ENCODE assay signal across 1 cellular context in the genomic region with DNA sequence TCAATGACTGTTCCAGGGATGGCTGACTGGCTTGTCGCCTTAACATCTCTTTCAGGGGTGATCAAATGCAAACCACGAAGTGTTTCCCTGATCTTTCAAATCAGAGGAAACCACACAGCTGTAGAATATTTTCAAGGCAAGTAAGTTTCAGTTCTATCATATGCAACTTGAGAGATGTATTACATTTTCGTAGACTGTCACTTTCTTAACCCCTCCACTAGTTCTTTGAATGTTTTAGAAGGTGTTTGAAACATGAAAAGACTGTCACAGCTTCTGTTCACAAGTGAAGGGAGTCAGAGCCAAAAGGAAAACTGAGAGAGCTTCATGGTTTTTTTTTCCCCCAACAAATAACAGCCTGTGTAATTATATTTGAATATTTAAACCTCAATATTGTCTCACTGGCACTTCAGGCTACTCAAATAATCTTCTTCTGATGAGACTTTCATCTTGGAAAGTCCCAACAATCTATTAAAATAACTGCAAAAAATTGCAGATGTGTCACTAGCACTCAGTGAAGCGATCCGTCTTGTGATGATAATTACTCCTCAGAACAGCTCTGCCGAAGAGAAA.
TF ChIP-seq lines count a peak whose summit lies in the region.

No MANE protein-coding gene starts in this region.

TF ChIP-seq in GM12878, 131 proteins besides CTCF, POLR2A, EP300 and RAD21 (continued from another document):
- TF ChIP-seq RFX5 (IDR thresholded peaks at IDR 0.05; ENCODE audit: low read depth, low read length) (no peak), IKZF2 (IDR thresholded peaks at IDR 0.05) (peak; percentile 70 to 76; a peak in 3 of 4 replicates), PKNOX1 (IDR thresholded peaks at IDR 0.05) (peak; percentile 61), SP1 (IDR thresholded peaks at IDR 0.05; ENCODE audit: low read depth, low read length) (no peak), GABPA (IDR thresholded peaks at IDR 0.05; ENCODE audit: low read depth) (no peak), SMAD1 (IDR thresholded peaks at IDR 0.05; ENCODE audit: low read depth, partially characterized antibody) (no peak), NBN (IDR thresholded peaks at IDR 0.05) (peak; percentile 59; the same call in 1 of the 2 replicates), HDAC6 (IDR thresholded peaks at IDR 0.05; ENCODE audit: unreplicated experiment) (no peak), PAX8 (IDR thresholded peaks at IDR 0.05) (0 out of 2 replicates have a peak, but pooled peaks have one; percentile 44), ATF2 (IDR thresholded peaks at IDR 0.05; ENCODE audit: low read length) (0 out of 2 replicates have a peak, but pooled peaks have one; percentile 48), ZNF384 (IDR thresholded peaks at IDR 0.05; ENCODE audit: borderline replicate concordance, low read depth, low read length) (peak; percentile 51; the same call in 1 of the 2 replicates), CEBPB (IDR thresholded peaks at IDR 0.05; ENCODE audit: borderline replicate concordance in 1 of 2, low read depth in 2 of 2, low read length in 2 of 2) (no peak), RUNX3 (IDR thresholded peaks at IDR 0.05; ENCODE audit: low read length) (peak; percentile 84), IKZF1 (conservative IDR thresholded peaks at IDR 0.05) (peak; percentile 61; the same call in 1 of the 2 replicates), ASH2L (IDR thresholded peaks at IDR 0.05; ENCODE audit: borderline replicate concordance, low read depth) (no peak), SIX5 (IDR thresholded peaks at IDR 0.05; ENCODE audit: low read depth, low read length, severe bottlenecking) (no peak), PBX3 (IDR thresholded peaks at IDR 0.05; ENCODE audit: insufficient replicate concordance, low read depth, low read length) (peak; percentile 9), ATF7 (IDR thresholded peaks at IDR 0.05; ENCODE audit: low read depth) (peak; percentile 57), E2F4 (IDR thresholded peaks at IDR 0.05; ENCODE audit: low read depth, low read length) (no peak), BRCA1 (IDR thresholded peaks at IDR 0.05; ENCODE audit: low read depth, low read length) (no peak), IRF3 (IDR thresholded peaks at IDR 0.05) (no peak), NFIC (IDR thresholded peaks at IDR 0.05; ENCODE audit: low read depth, low read length) (peak; percentile 57; the same call in 1 of the 2 replicates), MYB (IDR thresholded peaks at IDR 0.05; ENCODE audit: borderline replicate concordance, low read depth, low read length) (no peak), EED (IDR thresholded peaks at IDR 0.05; ENCODE audit: low read depth) (0 out of 2 replicates have a peak, but pooled peaks have one; percentile 32), ZBTB11 (CRISPR knock-in tag; IDR thresholded peaks at IDR 0.05) (no peak), DPF2 (IDR thresholded peaks at IDR 0.05) (peak; percentile 43; the same call in 1 of the 2 replicates), IRF4 (IDR thresholded peaks at IDR 0.05; ENCODE audit: low read depth, low read length) (no peak), RELA (IDR thresholded peaks at IDR 0.05; ENCODE audit: borderline replicate concordance, partially characterized antibody) (peak; percentile 43), SRF (IDR thresholded peaks at IDR 0.05; ENCODE audit: low read depth in 2 of 2, low read length in 2 of 2) (no peak), FOXM1 (IDR thresholded peaks at IDR 0.05; ENCODE audit: low read depth, low read length) (0 out of 2 replicates have a peak, but pooled peaks have one; percentile 46), MTA2 (IDR thresholded peaks at IDR 0.05; ENCODE audit: low read depth) (peak; percentile 85), ZBED1 (IDR thresholded peaks at IDR 0.05; ENCODE audit: borderline replicate concordance) (no peak), POU2F2 (IDR thresholded peaks at IDR 0.05; ENCODE audit: borderline replicate concordance, low read depth, low read length) (0 out of 3 replicates have a peak, but pooled peaks have one; percentile 16), CHD4 (IDR thresholded peaks at IDR 0.05) (no peak), BCL11A (IDR thresholded peaks at IDR 0.05; ENCODE audit: low read depth, low read length) (0 out of 2 replicates have a peak, but pooled peaks have one; percentile 34), PAX5 (IDR thresholded peaks at IDR 0.05; ENCODE audit: borderline replicate concordance, low read depth, low read length) (0 out of 2 replicates have a peak, but pooled peaks have one; percentile 28), ZNF207 (IDR thresholded peaks at IDR 0.05; ENCODE audit: borderline replicate concordance) (no peak), ZNF217 (IDR thresholded peaks at IDR 0.05) (peak; percentile 91), SMARCA5 (IDR thresholded peaks at IDR 0.05) (no peak), BHLHE40 (IDR thresholded peaks at IDR 0.05; ENCODE audit: borderline replicate concordance in 1 of 2, low read depth in 2 of 2, low read length in 1 of 2) (peak; percentile 30 to 52; a peak in 2 of 4 replicates), NR2F1 (conservative IDR thresholded peaks at IDR 0.05) (peak; percentile 55; the same call in 1 of the 2 replicates), SIN3A (IDR thresholded peaks at IDR 0.05; ENCODE audit: low read depth, low read length) (no peak), SREBF1 (IDR thresholded peaks at IDR 0.05; ENCODE audit: low read length) (peak; percentile 62; the same call in 1 of the 2 replicates), MEF2B (IDR thresholded peaks at IDR 0.05; ENCODE audit: partially characterized antibody, poor library complexity, severe bottlenecking) (peak; percentile 56)
- TF ChIP-seq, protein P1, sequence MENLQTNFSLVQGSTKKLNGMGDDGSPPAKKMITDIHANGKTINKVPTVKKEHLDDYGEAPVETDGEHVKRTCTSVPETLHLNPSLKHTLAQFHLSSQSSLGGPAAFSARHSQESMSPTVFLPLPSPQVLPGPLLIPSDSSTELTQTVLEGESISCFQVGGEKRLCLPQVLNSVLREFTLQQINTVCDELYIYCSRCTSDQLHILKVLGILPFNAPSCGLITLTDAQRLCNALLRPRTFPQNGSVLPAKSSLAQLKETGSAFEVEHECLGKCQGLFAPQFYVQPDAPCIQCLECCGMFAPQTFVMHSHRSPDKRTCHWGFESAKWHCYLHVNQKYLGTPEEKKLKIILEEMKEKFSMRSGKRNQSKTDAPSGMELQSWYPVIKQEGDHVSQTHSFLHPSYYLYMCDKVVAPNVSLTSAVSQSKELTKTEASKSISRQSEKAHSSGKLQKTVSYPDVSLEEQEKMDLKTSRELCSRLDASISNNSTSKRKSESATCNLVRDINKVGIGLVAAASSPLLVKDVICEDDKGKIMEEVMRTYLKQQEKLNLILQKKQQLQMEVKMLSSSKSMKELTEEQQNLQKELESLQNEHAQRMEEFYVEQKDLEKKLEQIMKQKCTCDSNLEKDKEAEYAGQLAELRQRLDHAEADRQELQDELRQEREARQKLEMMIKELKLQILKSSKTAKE (IDR thresholded peaks at IDR 0.05; ENCODE audit: low read depth, poor library complexity, severe bottlenecking), result peak; percentile 76
- TF ChIP-seq, protein P2, sequence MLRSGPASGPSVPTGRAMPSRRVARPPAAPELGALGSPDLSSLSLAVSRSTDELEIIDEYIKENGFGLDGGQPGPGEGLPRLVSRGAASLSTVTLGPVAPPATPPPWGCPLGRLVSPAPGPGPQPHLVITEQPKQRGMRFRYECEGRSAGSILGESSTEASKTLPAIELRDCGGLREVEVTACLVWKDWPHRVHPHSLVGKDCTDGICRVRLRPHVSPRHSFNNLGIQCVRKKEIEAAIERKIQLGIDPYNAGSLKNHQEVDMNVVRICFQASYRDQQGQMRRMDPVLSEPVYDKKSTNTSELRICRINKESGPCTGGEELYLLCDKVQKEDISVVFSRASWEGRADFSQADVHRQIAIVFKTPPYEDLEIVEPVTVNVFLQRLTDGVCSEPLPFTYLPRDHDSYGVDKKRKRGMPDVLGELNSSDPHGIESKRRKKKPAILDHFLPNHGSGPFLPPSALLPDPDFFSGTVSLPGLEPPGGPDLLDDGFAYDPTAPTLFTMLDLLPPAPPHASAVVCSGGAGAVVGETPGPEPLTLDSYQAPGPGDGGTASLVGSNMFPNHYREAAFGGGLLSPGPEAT (IDR thresholded peaks at IDR 0.05; ENCODE audit: low read depth), result peak; percentile 97
